8 cellular contexts compared by ENCODE assay signal in genomic region chr17:78351449-78352006, GRCh38. TPM values are rescaled to one million over a fixed set of nuclear protein-coding genes. Genes with fewer than 3 reads are reported as not detected.
DNase-seq lines count a peak whose midpoint lies in the region; TF ChIP-seq lines count a peak whose summit lies in the region.

No MANE protein-coding gene starts in this region.

- peaks cover 37% of the 10 kb centered on the region for H3K4me1 ChIP-seq in hepatocyte (ENCODE audit: insufficient read depth)

- WGBS in hepatocyte (ENCODE audit: low lambda C conversion rate, missing lambda C conversion rate): 30% methylated on average over 16 of the region's 16 CpGs

- no peaks in the 10 kb centered on the region for H3K27me3 ChIP-seq in hepatocyte

- H2AFZ ChIP-seq in hepatocyte: no peak overlapping the region

- no peak for TF ChIP-seq CTCF in hepatocyte (IDR thresholded peaks at IDR 0.05; ENCODE audit: poor library complexity)

- H3K36me3 ChIP-seq in hepatocyte (replicated peaks; ENCODE audit: insufficient read depth, low read depth): no peaks in the 10 kb centered on the region

- DNase-seq in NCI-H1417 (lab: John Stamatoyannopoulos, UW): peak in 2 of 3 experiments; percentile 25 to 47
- DNase-seq in NCI-H1417 treated with DMSO at 0.1 percent for 48 hours (lab: John Stamatoyannopoulos, UW): no peak
- peak; percentile 93 for DNase-seq in hepatocyte (ENCODE audit: low spot score)
- peak; percentile 94 for DNase-seq in putamen (ENCODE audit: low spot score)
- DNase-seq in NCI-H1930 (lab: John Stamatoyannopoulos, UW): no peak
- DNase-seq in NCI-H524 treated with DMSO at 0.1 percent for 48 hours (lab: John Stamatoyannopoulos, UW): no peak
- no peak for DNase-seq in KBM-7

- peaks cover 13% of the 10 kb centered on the region for H3K79me2 ChIP-seq in hepatocyte

- H4K20me1 ChIP-seq in hepatocyte (ENCODE audit: insufficient read depth, poor library complexity, severe bottlenecking): peaks cover 5% of the 10 kb centered on the region

- no peaks in the 10 kb centered on the region for H3K9me3 ChIP-seq in hepatocyte (ENCODE audit: low read depth)

- H3K9me2 ChIP-seq in hepatocyte (replicated peaks; ENCODE audit: insufficient read depth): no peaks in the 10 kb centered on the region

- in situ Hi-C loops in KBM-7 (cut with MboI; ENCODE audit: low pct_unique_long_range_greater_than_20kb, low sequenced_read_pairs): no loop called here

- H3K27ac ChIP-seq in angular gyrus (ENCODE audit: low read depth, low read length) (peak overlapping the region; percentile 97), hepatocyte (peak overlapping the region; percentile 99)

- peak overlapping the region; percentile 79 for H3K4me2 ChIP-seq in hepatocyte

- no peak overlapping the region for H3K4me3 ChIP-seq in hepatocyte

RNA-seq across cellular contexts. Expression of gene SOCS3, which starts 8.3 kb away (rescaled TPM):
- 130 and 172 TPM in 2 replicates for total RNA-seq in hepatocyte
- 181 and 246 TPM in 2 replicates for polyA plus RNA-seq in hepatocyte

RNA-seq across cellular contexts. Expression of gene PGS1, which starts 26.9 kb away (rescaled TPM):
- 30.4 and 36.0 TPM in 2 replicates for total RNA-seq in hepatocyte
- 42.5 and 52.2 TPM in 2 replicates for polyA plus RNA-seq in hepatocyte

Comparison
In these comparisons a context has a peak if more than half of its experiments do, and no peak if none do; other contexts are left out.
1. DNase-seq: peak in NCI-H1417 (2 of 3), hepatocyte (single experiment) and putamen (single experiment); none in NCI-H1417 treated with DMSO at 0.1 percent for 48 hours (single experiment), NCI-H1930 (0 of 2), NCI-H524 treated with DMSO at 0.1 percent for 48 hours (single experiment) and KBM-7 (single experiment).